Comparison of ENCODE assay signal across 16 cellular contexts in genomic region chr16:77290451-77291110, GRCh38.
DNase-seq lines count a peak whose midpoint lies in the region; ATAC-seq and TF ChIP-seq lines count a peak whose summit lies in the region.
"Had no signal": no experiment of that assay in that cellular context is flagged by ENCODE, and none has a peak within 500 bp of the region (broad histone marks: within the 10 kb centered on the region; RNA-seq: fewer than 3 reads in every experiment).

No MANE protein-coding gene starts in this region.

- no peaks in the 10 kb centered on the region for H3K27me3 ChIP-seq in fibroblast of lung (ENCODE audit: control insufficient read depth, insufficient read depth, low read length)
- H3K27me3 ChIP-seq: tibial artery had no signal

- H4K20me1 ChIP-seq in fibroblast of lung (ENCODE audit: control insufficient read depth, extremely low read depth, insufficient read depth, low read length) = no peaks in the 10 kb centered on the region

- no peak overlapping the region for H3K4me2 ChIP-seq in fibroblast of lung (ENCODE audit: extremely low read depth, insufficient read depth, low read length)
- H3K4me2 ChIP-seq: KMS-11 had no signal

- H3K79me2 ChIP-seq in fibroblast of lung (ENCODE audit: control insufficient read depth, insufficient read depth, low read length) = no peaks in the 10 kb centered on the region

- H2AFZ ChIP-seq in fibroblast of lung (ENCODE audit: low read length) = no peak overlapping the region

- ATAC-seq in HG02970 (IDR thresholded peaks at IDR 0.05; ENCODE audit: low FRiP score, unreplicated experiment) = no peak
- no peak for ATAC-seq in HG02623 (IDR thresholded peaks at IDR 0.05; ENCODE audit: unreplicated experiment)
- no peak for ATAC-seq in GM21737 (IDR thresholded peaks at IDR 0.05; ENCODE audit: unreplicated experiment)
- ATAC-seq: activated CD8-positive, alpha-beta memory T cell treated with anti-CD3 and anti-CD28 coated beads, Interleukin-2, amount 10 ng/mL, durations not matched to agents 7 days and 5 days had no signal

- H3K36me3 ChIP-seq in fibroblast of lung (ENCODE audit: control insufficient read depth, insufficient read depth, low read length) = no peaks in the 10 kb centered on the region
- H3K36me3 ChIP-seq: left ventricle myocardium inferior, tibial artery had no signal

- no peak overlapping the region for H3K4me3 ChIP-seq in fibroblast of lung (replicated peaks in 1 of 4; ENCODE audit: control extremely low read depth in 1 of 4, insufficient read depth in 1 of 4, low read depth in 3 of 4, low read length in 4 of 4)
- H3K4me3 ChIP-seq: coronary artery, left ventricle myocardium inferior, tibial artery had no signal

- peak; percentile 22 for DNase-seq in DMS 273 (lab: John Stamatoyannopoulos, UW; ENCODE audit: unreplicated experiment)
- DNase-seq in DMS 273 treated with DMSO at 0.1 percent for 48 hours (lab: John Stamatoyannopoulos, UW) = no peak
- DNase-seq in NCI-H69 (lab: John Stamatoyannopoulos, UW) = peak; percentile 22
- peak; percentile 69 to 80 for DNase-seq in fibroblast of lung (ENCODE audit: low read depth in 2 of 2)
- DNase-seq in renal cortical epithelial cell (ENCODE audit: low read depth) = peak; percentile 81
- DNase-seq: activated CD8-positive, alpha-beta memory T cell treated with anti-CD3 and anti-CD28 coated beads, Interleukin-2, amount 10 ng/mL, durations not matched to agents 7 days and 5 days; left ventricle myocardium inferior; NCI-H524 treated with DMSO at 0.1 percent for 48 hours; SHP77 treated with DMSO at 0.1 percent for 48 hours; tibial artery had no signal

- no peak overlapping the region for H3K9ac ChIP-seq in fibroblast of lung (ENCODE audit: insufficient read depth, low read length)
- H3K9ac ChIP-seq: KMS-11 had no signal

- peaks cover 6% of the 10 kb centered on the region for H3K4me1 ChIP-seq in fibroblast of lung (ENCODE audit: control insufficient read depth, extremely low read depth, insufficient read depth, low read length)
- H3K4me1 ChIP-seq: left ventricle myocardium inferior, tibial artery had no signal

- TF ChIP-seq CTCF in fibroblast of lung (conservative IDR thresholded peaks at IDR 0.05 in 1 of 2, IDR thresholded peaks at IDR 0.05 in 1 of 2; ENCODE audit: low read depth in 1 of 2, low read length in 2 of 2) = no peak

- H3K9me3 ChIP-seq in fibroblast of lung (ENCODE audit: control insufficient read depth, insufficient read depth, low read depth, low read length) = no peaks in the 10 kb centered on the region
- H3K9me3 ChIP-seq: left ventricle myocardium inferior, tibial artery had no signal

- H3K27ac ChIP-seq in fibroblast of lung (ENCODE audit: insufficient read depth, low read length) = no peak overlapping the region
- H3K27ac ChIP-seq: 22Rv1, coronary artery, KMS-11, left ventricle myocardium inferior, tibial artery had no signal
